In the genomic region with DNA sequence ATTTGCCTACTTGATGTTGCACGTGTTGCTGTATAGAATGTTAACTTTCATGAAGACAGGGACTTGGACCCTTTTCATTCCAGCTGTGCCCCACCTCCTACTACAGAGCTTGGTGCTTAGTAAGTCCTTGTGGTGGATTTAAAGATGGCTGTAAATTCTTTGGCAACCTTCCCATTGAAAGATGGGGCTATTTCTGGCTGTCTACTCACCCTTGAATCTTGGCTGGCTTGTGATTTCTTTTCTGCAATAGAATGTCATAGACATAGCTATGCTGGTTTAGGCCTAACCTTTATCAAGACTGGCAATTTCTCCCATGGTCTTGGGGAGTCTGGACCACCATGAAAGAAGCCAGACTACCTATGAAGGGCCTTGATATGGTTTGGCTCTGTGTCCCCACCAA, we compare ENCODE assay signal across 26 cellular contexts. TPM values are rescaled to one million over a fixed set of nuclear protein-coding genes. Genes with fewer than 3 reads are reported as not detected.
"Had no signal": no experiment of that assay in that cellular context is flagged by ENCODE, and none has a peak within 500 bp of the region (broad histone marks: within the 10 kb centered on the region; RNA-seq: fewer than 3 reads in every experiment).

No MANE protein-coding gene starts in this region.

- DNase-seq: cortex of kidney; effector memory CD8-positive, alpha-beta T cell; esophagus squamous epithelium; foreskin fibroblast; hippocampal formation; mesenchymal stem cell; midbrain; naive thymus-derived CD4-positive, alpha-beta T cell; nephron progenitor cell; retina; stimulated activated CD4-positive, alpha-beta T cell treated with anti-CD3 and anti-CD28 coated beads, Interleukin-2, amount 100 ng/mL, for 24 hours; stimulated activated CD4-positive, alpha-beta T cell treated with anti-CD3 and anti-CD28 coated beads, Interleukin-4, amount 100 ng/mL, for 4 hours; stimulated activated naive B cell treated with anti-CD40 and anti-IgM and Interleukin-4, amounts not matched to agents 10 μg/mL and 1 μg/mL and 100 μg/mL, for 72 hours; stimulated activated naive CD8-positive, alpha-beta T cell treated with anti-CD3 and anti-CD28 coated beads, Interleukin-15, amount 100 ng/mL, for 72 hours; testis had no signal

- H3K4me3 ChIP-seq: esophagus squamous epithelium, gastroesophageal sphincter, lung, prostate gland, skin epidermis, testis, tibial nerve had no signal

- H3K27ac ChIP-seq: epithelial cell of prostate, esophagus squamous epithelium, gastroesophageal sphincter, parathyroid adenoma, prostate gland, skin epidermis, testis, tibial nerve had no signal

- H3K9me3 ChIP-seq: prostate gland, testis had no signal

- H3K4me1 ChIP-seq: esophagus squamous epithelium, gastroesophageal sphincter, parathyroid adenoma, prostate gland, testis, tibial nerve had no signal

- H3K27me3 ChIP-seq: esophagus squamous epithelium, testis, tibial nerve had no signal

- H3K36me3 ChIP-seq: esophagus squamous epithelium, gastroesophageal sphincter, prostate gland, tibial nerve had no signal

- ATAC-seq: effector memory CD8-positive, alpha-beta T cell; gastroesophageal sphincter; left lobe of liver; naive thymus-derived CD4-positive, alpha-beta T cell; sciatic nerve; stimulated activated naive B cell treated with anti-CD40 and anti-IgM and Interleukin-4, amounts not matched to agents 10 μg/mL and 1 μg/mL and 100 μg/mL, for 72 hours; stimulated activated naive CD8-positive, alpha-beta T cell treated with anti-CD3 and anti-CD28 coated beads, Interleukin-15, amount 100 ng/mL, for 72 hours had no signal

RNA-seq across cellular contexts. Expression of a gene that starts 59.0 kb away (rescaled TPM):
- total RNA-seq: esophagus squamous epithelium; kidney epithelial cell; lung; naive thymus-derived CD4-positive, alpha-beta T cell; sciatic nerve; tibial nerve; ureter had no signal
